Comparison of ENCODE assay signal across 1 cellular context in the genomic region with DNA sequence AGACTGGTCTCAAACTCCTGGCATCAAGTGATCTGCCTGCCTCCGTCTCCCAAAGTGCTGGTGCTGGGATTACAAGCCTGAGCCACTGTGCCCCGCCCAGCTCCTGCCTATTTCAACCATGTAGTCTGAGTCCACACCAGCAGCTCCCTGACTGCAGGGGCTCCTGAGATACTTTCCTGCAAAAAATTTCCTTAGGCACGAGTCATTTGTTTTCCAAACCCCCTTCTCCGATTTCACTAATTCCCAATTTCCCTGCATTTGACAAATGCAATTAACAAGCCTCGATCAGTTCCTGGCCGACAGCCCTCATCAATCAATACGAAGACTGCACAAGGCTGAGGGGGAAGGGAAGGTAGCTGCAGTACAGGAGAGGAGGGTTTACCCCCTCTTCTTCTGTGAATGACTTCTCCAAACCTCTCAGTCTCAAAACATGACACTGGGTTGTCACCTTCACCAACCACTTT.
TF ChIP-seq lines count a peak whose summit lies in the region.

No MANE protein-coding gene starts in this region.

TF ChIP-seq in HepG2, 621 proteins besides CTCF, POLR2A, EP300 and RAD21 (continued from another document):
- TF ChIP-seq, protein P1, sequence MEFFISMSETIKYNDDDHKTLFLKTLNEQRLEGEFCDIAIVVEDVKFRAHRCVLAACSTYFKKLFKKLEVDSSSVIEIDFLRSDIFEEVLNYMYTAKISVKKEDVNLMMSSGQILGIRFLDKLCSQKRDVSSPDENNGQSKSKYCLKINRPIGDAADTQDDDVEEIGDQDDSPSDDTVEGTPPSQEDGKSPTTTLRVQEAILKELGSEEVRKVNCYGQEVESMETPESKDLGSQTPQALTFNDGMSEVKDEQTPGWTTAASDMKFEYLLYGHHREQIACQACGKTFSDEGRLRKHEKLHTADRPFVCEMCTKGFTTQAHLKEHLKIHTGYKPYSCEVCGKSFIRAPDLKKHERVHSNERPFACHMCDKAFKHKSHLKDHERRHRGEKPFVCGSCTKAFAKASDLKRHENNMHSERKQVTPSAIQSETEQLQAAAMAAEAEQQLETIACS (CRISPR knock-in tag; IDR thresholded peaks at IDR 0.05) = 0 out of 2 replicates have a peak, but pooled peaks have one; percentile 17
- TF ChIP-seq ZNF781 (CRISPR knock-in tag; IDR thresholded peaks at IDR 0.05; ENCODE audit: borderline replicate concordance, not compliant biosample characterization) = no peak
- no peak for TF ChIP-seq DBP (CRISPR knock-in tag; IDR thresholded peaks at IDR 0.05; ENCODE audit: not compliant biosample characterization)
- no peak for TF ChIP-seq SAFB2 (CRISPR knock-in tag; IDR thresholded peaks at IDR 0.05; ENCODE audit: borderline replicate concordance, low read depth)
- no peak for TF ChIP-seq SIN3B (IDR thresholded peaks at IDR 0.05; ENCODE audit: low read length)
- TF ChIP-seq TARDBP (CRISPR knock-in tag; IDR thresholded peaks at IDR 0.05) = 0 out of 2 replicates have a peak, but pooled peaks have one; percentile 20
- TF ChIP-seq GATAD1 (CRISPR knock-in tag; IDR thresholded peaks at IDR 0.05) = no peak
- peak; percentile 10 for TF ChIP-seq ZNF407 (CRISPR knock-in tag; IDR thresholded peaks at IDR 0.05; ENCODE audit: not compliant biosample characterization)
- no peak for TF ChIP-seq NKX3-1 (CRISPR knock-in tag; IDR thresholded peaks at IDR 0.05)
- no peak for TF ChIP-seq ZFP91 (CRISPR knock-in tag; IDR thresholded peaks at IDR 0.05; ENCODE audit: borderline replicate concordance)
- no peak for TF ChIP-seq HMGA1 (CRISPR knock-in tag; conservative IDR thresholded peaks at IDR 0.05)
- TF ChIP-seq ZNF792 (CRISPR knock-in tag; IDR thresholded peaks at IDR 0.05) = no peak
- no peak for TF ChIP-seq RARG (CRISPR knock-in tag; IDR thresholded peaks at IDR 0.05; ENCODE audit: low read depth)
- no peak for TF ChIP-seq ZSCAN25 (CRISPR knock-in tag; IDR thresholded peaks at IDR 0.05)
- no peak for TF ChIP-seq HDAC1 (CRISPR knock-in tag; IDR thresholded peaks at IDR 0.05)
